21 cellular contexts compared by ENCODE assay signal in the genomic region with DNA sequence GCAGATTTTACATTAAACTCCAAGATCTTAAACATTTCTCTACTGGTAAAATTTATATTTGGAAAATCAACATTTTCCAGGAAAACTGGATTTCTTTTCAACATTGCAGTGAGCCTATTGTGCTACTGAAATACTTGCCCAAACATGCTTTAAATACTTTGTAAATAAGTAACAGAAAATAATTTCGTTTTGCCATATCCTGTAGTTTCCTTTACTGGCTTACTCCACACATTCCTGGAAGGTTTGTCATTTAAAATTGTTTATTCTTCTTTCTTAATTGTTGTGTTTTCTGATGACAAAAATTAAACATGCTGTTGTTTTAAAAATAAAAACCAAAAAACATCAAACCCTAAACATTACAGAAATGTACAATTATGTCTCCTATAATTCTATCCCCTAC. TPM values are rescaled to one million over a fixed set of nuclear protein-coding genes. Genes with fewer than 3 reads are reported as not detected.
DNase-seq lines count a peak whose midpoint lies in the region; ATAC-seq and TF ChIP-seq lines count a peak whose summit lies in the region.
"Had no signal": no experiment of that assay in that cellular context is flagged by ENCODE, and none has a peak within 500 bp of the region (broad histone marks: within the 10 kb centered on the region; RNA-seq: fewer than 3 reads in every experiment).

No MANE protein-coding gene starts in this region.

- H3K36me3 Mint-ChIP-seq in HFFc6 (ENCODE audit: low read depth), result peaks cover 18% of the 10 kb centered on the region
- H3K36me3 Mint-ChIP-seq in stimulated activated memory B cell treated with anti-CD40 and anti-IgM and Interleukin-4, amounts not matched to agents 10 μg/mL and 1 μg/mL and 100 μg/mL, for 72 hours, result peaks cover 66% of the 10 kb centered on the region

- no peaks in the 10 kb centered on the region for H3K4me1 ChIP-seq in testis

- no peaks in the 10 kb centered on the region; the same call in 1 of the 2 replicates for H3K27me3 Mint-ChIP-seq in HFFc6 (ENCODE audit: insufficient read depth)
- no peaks in the 10 kb centered on the region for H3K27me3 Mint-ChIP-seq in stimulated activated memory B cell treated with anti-CD40 and anti-IgM and Interleukin-4, amounts not matched to agents 10 μg/mL and 1 μg/mL and 100 μg/mL, for 72 hours
- H3K27me3 Mint-ChIP-seq: activated naive CD8-positive, alpha-beta T cell; CD4-positive, alpha-beta memory T cell; effector memory CD8-positive, alpha-beta T cell; memory B cell; natural killer cell treated with Interleukin-12 subunit alpha and Interleukin-12 subunit beta and Interleukin-15 and Interleukin-18, amount 100 ng/mL, for 72 hours had no signal

- H3K27ac ChIP-seq in testis, result no peak overlapping the region

- peaks cover 51% of the 10 kb centered on the region for H3K4me1 Mint-ChIP-seq in HFFc6 (ENCODE audit: low read depth)
- peaks cover 6% of the 10 kb centered on the region for H3K4me1 Mint-ChIP-seq in stimulated activated memory B cell treated with anti-CD40 and anti-IgM and Interleukin-4, amounts not matched to agents 10 μg/mL and 1 μg/mL and 100 μg/mL, for 72 hours
- H3K4me1 Mint-ChIP-seq: CD4-positive, alpha-beta memory T cell; immature natural killer cell had no signal

- WGBS in testis, 2 donors, result 48 to 49% methylated on average over 1 of the region's 1 CpG

- no peak for ATAC-seq in HG03521 (IDR thresholded peaks at IDR 0.05; ENCODE audit: unreplicated experiment)
- no peak for ATAC-seq in stimulated activated memory B cell treated with anti-CD40 and anti-IgM and Interleukin-4, amounts not matched to agents 10 μg/mL and 1 μg/mL and 100 μg/mL, for 72 hours
- ATAC-seq: effector memory CD8-positive, alpha-beta T cell; natural killer cell treated with Interleukin-12 subunit alpha and Interleukin-12 subunit beta and Interleukin-15 and Interleukin-18, amount 100 ng/mL, for 72 hours had no signal

- TF ChIP-seq POLR2A in testis (IDR thresholded peaks at IDR 0.05), result no peak

- DNase-seq in A172 (ENCODE audit: low spot score), result peak; percentile 31
- peak; percentile 49 for DNase-seq in HFFc6
- DNase-seq in astrocyte of the hippocampus (ENCODE audit: low read depth, low spot score), result peak; percentile 25
- DNase-seq in fibroblast of the aortic adventitia (ENCODE audit: low read depth), result peak; percentile 50
- DNase-seq in testis, result no peak
- no peak for DNase-seq in NCI-H510A (lab: John Stamatoyannopoulos, UW)
- DNase-seq: 8988T; activated T-cell treated with anti-CD3 and anti-CD28 coated beads, Interleukin-2, amount 50 U/mL, for 1 hour; caudate nucleus; CD4-positive, alpha-beta memory T cell; DMS79 treated with DMSO at 0.1 percent for 48 hours; effector memory CD8-positive, alpha-beta T cell; immature natural killer cell; NCI-H1436 treated with DMSO at 0.1 percent for 48 hours; NCI-H2227 treated with DMSO at 0.1 percent for 48 hours had no signal

- TF ChIP-seq CTCF in HFFc6 (IDR thresholded peaks at IDR 0.05) (no peak), fibroblast of the aortic adventitia (IDR thresholded peaks at IDR 0.05; ENCODE audit: insufficient read depth, low read length) (no peak), testis (IDR thresholded peaks at IDR 0.05) (no peak)

- intact Hi-C loops in testis (cut with DNase I; ENCODE audit: low total_unique reads), result no loop called here

- no peaks in the 10 kb centered on the region for H3K9me3 Mint-ChIP-seq in HFFc6
- no peaks in the 10 kb centered on the region for H3K9me3 Mint-ChIP-seq in stimulated activated memory B cell treated with anti-CD40 and anti-IgM and Interleukin-4, amounts not matched to agents 10 μg/mL and 1 μg/mL and 100 μg/mL, for 72 hours
- H3K9me3 Mint-ChIP-seq: effector memory CD8-positive, alpha-beta T cell; immature natural killer cell; natural killer cell treated with Interleukin-12 subunit alpha and Interleukin-12 subunit beta and Interleukin-15 and Interleukin-18, amount 100 ng/mL, for 72 hours had no signal

- H3K4me3 ChIP-seq in fibroblast of the aortic adventitia (ENCODE audit: low read depth, low read length), result no peak overlapping the region
- no peak overlapping the region for H3K4me3 ChIP-seq in testis

- peak overlapping the region; percentile 66 for H3K27ac Mint-ChIP-seq in HFFc6
- H3K27ac Mint-ChIP-seq in stimulated activated memory B cell treated with anti-CD40 and anti-IgM and Interleukin-4, amounts not matched to agents 10 μg/mL and 1 μg/mL and 100 μg/mL, for 72 hours, result no peak overlapping the region
- H3K27ac Mint-ChIP-seq: activated naive CD8-positive, alpha-beta T cell; CD4-positive, alpha-beta memory T cell; effector memory CD8-positive, alpha-beta T cell; immature natural killer cell; memory B cell; natural killer cell treated with Interleukin-12 subunit alpha and Interleukin-12 subunit beta and Interleukin-15 and Interleukin-18, amount 100 ng/mL, for 72 hours had no signal

- H3K9me3 ChIP-seq in testis, result no peaks in the 10 kb centered on the region

- H3K27me3 ChIP-seq in testis, result no peaks in the 10 kb centered on the region

- H3K4me3 Mint-ChIP-seq in HFFc6, result peak overlapping the region; percentile 27
- no peak overlapping the region for H3K4me3 Mint-ChIP-seq in stimulated activated memory B cell treated with anti-CD40 and anti-IgM and Interleukin-4, amounts not matched to agents 10 μg/mL and 1 μg/mL and 100 μg/mL, for 72 hours
- H3K4me3 Mint-ChIP-seq: activated naive CD8-positive, alpha-beta T cell; CD4-positive, alpha-beta memory T cell; effector memory CD8-positive, alpha-beta T cell; immature natural killer cell; memory B cell; natural killer cell treated with Interleukin-12 subunit alpha and Interleukin-12 subunit beta and Interleukin-15 and Interleukin-18, amount 100 ng/mL, for 72 hours had no signal

- no peaks in the 10 kb centered on the region for H3K36me3 ChIP-seq in testis (ENCODE audit: low read depth, missing control alignments)

RNA-seq across cellular contexts. Expression of a gene that starts 22.0 kb away (rescaled TPM):
- total RNA-seq in A172 (2014; rRNA removed; shearing (Covaris generic)), result 10.9 and 17.7 TPM in 2 replicates
- total RNA-seq in HFFc6 (2021; fragmentation: NEBNext Ultra II Directional; extraction: Animal tissue kit (Norgen Biotek cat#: 25700)), result 10 to 100 TPM; 13.3 to 18.5 (median 13.8) TPM
- total RNA-seq in fibroblast of the aortic adventitia (ENCODE audit: low replicate concordance) (37.8 and 38.9 TPM in 2 replicates), testis (10 to 100 TPM; 37.2 to 37.9 TPM)
- polyA plus RNA-seq in testis (ENCODE audit: insufficient read depth, low read depth, low replicate concordance), result 26.1 TPM

RNA-seq across cellular contexts. Expression of a gene that starts 22.5 kb away (rescaled TPM):
- 40.1 and 56.6 TPM in 2 replicates for total RNA-seq in A172 (2014; rRNA removed; shearing (Covaris generic))
- 10 to 100 TPM; 43.8 to 51.5 (median 48.0) TPM for total RNA-seq in HFFc6 (2021; fragmentation: NEBNext Ultra II Directional; extraction: Animal tissue kit (Norgen Biotek cat#: 25700))
- total RNA-seq in fibroblast of the aortic adventitia (ENCODE audit: low replicate concordance) (39.5 and 120 TPM in 2 replicates), testis (10 to 100 TPM; 25.6 to 52.8 TPM)
- 23.2 TPM for polyA plus RNA-seq in testis (ENCODE audit: insufficient read depth, low read depth, low replicate concordance)

RNA-seq across cellular contexts. Expression of a gene that starts 40.5 kb away (rescaled TPM):
- not detected in 2 replicates for total RNA-seq in A172 (2014; rRNA removed; shearing (Covaris generic))
- total RNA-seq in HFFc6 (2021; fragmentation: NEBNext Ultra II Directional; extraction: Animal tissue kit (Norgen Biotek cat#: 25700)), result 1 to 10 TPM in 5 of 6 experiments, under 1 TPM in 1; 0.78 to 8.4 (median 7.1) TPM
- 11.4 and 175 TPM in 2 replicates for total RNA-seq in fibroblast of the aortic adventitia (ENCODE audit: low replicate concordance)
- under 1 TPM in 1 of 2 donors, not detected in 1; 0.16 TPM for total RNA-seq in testis
- 1.2 TPM for polyA plus RNA-seq in testis (ENCODE audit: insufficient read depth, low read depth, low replicate concordance)
- total RNA-seq: natural killer cell treated with Interleukin-12 subunit alpha and Interleukin-12 subunit beta and Interleukin-15 and Interleukin-18, amount 100 ng/mL, for 72 hours; SK-MEL-5 had no signal

Comparison
In these comparisons a context has a peak if more than half of its experiments do, and no peak if none do; other contexts are left out.
1. DNase-seq: peak in A172 (single experiment), HFFc6 (single experiment), astrocyte of the hippocampus (single experiment) and fibroblast of the aortic adventitia (single experiment); none in testis (single experiment) and NCI-H510A (single experiment).